38 cellular contexts compared by ENCODE assay signal in genomic region chr1:248046536-248046935, GRCh38. TPM values are rescaled to one million over a fixed set of nuclear protein-coding genes. Genes with fewer than 3 reads are reported as not detected.
"Had no signal": no experiment of that assay in that cellular context is flagged by ENCODE, and none has a peak within 500 bp of the region (broad histone marks: within the 10 kb centered on the region; RNA-seq: fewer than 3 reads in every experiment).

A gene with protein sequence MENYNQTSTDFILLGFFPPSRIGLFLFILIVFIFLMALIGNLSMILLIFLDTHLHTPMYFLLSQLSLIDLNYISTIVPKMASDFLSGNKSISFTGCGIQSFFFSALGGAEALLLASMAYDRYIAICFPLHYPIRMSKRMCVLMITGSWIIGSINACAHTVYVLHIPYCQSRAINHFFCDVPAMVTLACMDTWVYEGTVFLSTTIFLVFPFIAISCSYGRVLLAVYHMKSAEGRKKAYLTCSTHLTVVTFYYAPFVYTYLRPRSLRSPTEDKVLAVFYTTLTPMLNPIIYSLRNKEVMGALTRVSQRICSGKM (plus strand): TSS chr1:248046836. CDS start chr1:248060682, 13,846 bp downstream.

- H3K4me3 ChIP-seq: MG63 had no signal

- H3K27me3 ChIP-seq: MG63 had no signal

- H3K27ac ChIP-seq: KMS-11 had no signal

- H3K36me3 ChIP-seq: MG63 had no signal

- H3K4me2 ChIP-seq: KMS-11 had no signal

- DNase-seq: Karpas-422, Kasumi-1, MG63, MV-4-11, NCI-H1048, NCI-H1092, NCI-H1092 treated with DMSO at 0.1 percent for 48 hours, NCI-H1105, NCI-H1105 treated with DMSO at 0.1 percent for 48 hours, NCI-H1417, NCI-H1417 treated with DMSO at 0.1 percent for 48 hours, NCI-H1436, NCI-H1436 treated with DMSO at 0.1 percent for 48 hours, NCI-H146, NCI-H1694, NCI-H1694 treated with DMSO at 0.1 percent for 48 hours, NCI-H187, NCI-H187 treated with DMSO at 0.1 percent for 48 hours, NCI-H1930, NCI-H2029, NCI-H2029 treated with DMSO at 0.1 percent for 48 hours, NCI-H2081, NCI-H2081 treated with DMSO at 0.1 percent for 48 hours, NCI-H2107, NCI-H2171, NCI-H2171 treated with DMSO at 0.1 percent for 48 hours, NCI-H2227 treated with DMSO at 0.1 percent for 48 hours, NCI-H226, NCI-H345, NCI-H446, NCI-H446 treated with DMSO at 0.1 percent for 48 hours, NCI-H510A, NCI-H510A treated with DMSO at 0.1 percent for 48 hours had no signal

- H3K9ac ChIP-seq: KMS-11 had no signal

RNA-seq across cellular contexts. Expression of the gene that starts here (rescaled TPM):
- total RNA-seq: LHCN-M2, M059J, MCF 10A, NCI-H460 had no signal
